Comparison of ENCODE assay signal across 8 cellular contexts in the genomic region with DNA sequence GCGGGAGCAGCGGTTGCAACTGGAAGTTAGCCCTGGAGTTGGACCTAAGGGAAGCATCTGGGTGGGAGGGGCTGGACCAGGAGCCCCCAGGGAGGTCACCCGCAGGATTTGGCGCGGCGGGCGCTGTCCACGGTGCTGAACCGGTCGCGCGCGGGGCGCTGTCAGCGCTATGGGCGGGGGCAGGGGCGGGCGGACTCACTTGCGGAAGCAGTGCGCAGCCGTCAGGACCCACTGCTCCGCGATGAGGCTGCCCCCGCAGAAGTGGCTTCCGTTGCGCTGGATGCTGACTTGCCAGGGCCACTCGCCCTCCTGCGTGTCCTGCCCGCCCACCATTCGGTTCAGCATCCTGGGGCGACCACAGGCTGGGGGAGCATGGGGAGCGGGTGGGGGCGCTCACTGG. TPM values are rescaled to one million over a fixed set of nuclear protein-coding genes. Genes with fewer than 3 reads are reported as not detected.
DNase-seq lines count a peak whose midpoint lies in the region; ATAC-seq lines count a peak whose summit lies in the region.

No MANE protein-coding gene starts in this region.

- POLR2A ChIA-PET in CD8-positive, alpha-beta memory T cell (lab: Charles Lee) = no interaction called here

- H3K9me3 Mint-ChIP-seq in CD8-positive, alpha-beta memory T cell = no peaks in the 10 kb centered on the region
- H3K9me3 Mint-ChIP-seq in activated T-cell treated with anti-CD3 and anti-CD28 coated beads, Interleukin-2, amount 50 U/mL, for 72 hours = no peaks in the 10 kb centered on the region

- no peak overlapping the region for H3K27ac ChIP-seq in CD8-positive, alpha-beta memory T cell (ENCODE audit: low read depth, low read length)

- no peaks in the 10 kb centered on the region for H3K9me3 ChIP-seq in CD8-positive, alpha-beta memory T cell (ENCODE audit: low read length)

- H3K27me3 ChIP-seq in CD8-positive, alpha-beta memory T cell (ENCODE audit: insufficient read depth, low read length, poor library complexity, severe bottlenecking) = no peaks in the 10 kb centered on the region

- H3K36me3 Mint-ChIP-seq in CD8-positive, alpha-beta memory T cell = peaks cover 0 to 2% (median 2%) of the 10 kb centered on the region in 3 donors
- no peaks in the 10 kb centered on the region for H3K36me3 Mint-ChIP-seq in activated T-cell treated with anti-CD3 and anti-CD28 coated beads, Interleukin-2, amount 50 U/mL, for 72 hours (ENCODE audit: insufficient read depth in 2 of 2)

- CTCF ChIA-PET in CD8-positive, alpha-beta memory T cell (lab: Charles Lee) = no interaction called here

- peak; percentile 76 to 89 (median 83) for DNase-seq in CD8-positive, alpha-beta memory T cell
- DNase-seq in NCI-H460 (ENCODE audit: extremely low read depth, low read depth) = peak; percentile 9
- peak; percentile 83 to 87 for DNase-seq in activated T-cell treated with anti-CD3 and anti-CD28 coated beads, Interleukin-2, amount 50 U/mL, for 72 hours
- DNase-seq in glomerular visceral epithelial cell (ENCODE audit: extremely low spot score) = peak; percentile 50
- peak; percentile 27 for DNase-seq in putamen (ENCODE audit: low spot score)
- DNase-seq in NCI-H2107 (lab: John Stamatoyannopoulos, UW) = no peak

- H3K4me3 Mint-ChIP-seq in CD8-positive, alpha-beta memory T cell = peak overlapping the region in 1 of 7 donors; percentile 53
- peak overlapping the region in 1 of 2 donors; percentile 71 for H3K4me3 Mint-ChIP-seq in activated T-cell treated with anti-CD3 and anti-CD28 coated beads, Interleukin-2, amount 50 U/mL, for 72 hours

- no peak overlapping the region for H3K27ac Mint-ChIP-seq in CD8-positive, alpha-beta memory T cell
- H3K27ac Mint-ChIP-seq in activated T-cell treated with anti-CD3 and anti-CD28 coated beads, Interleukin-2, amount 50 U/mL, for 72 hours = no peak overlapping the region

- no peaks in the 10 kb centered on the region for H3K27me3 Mint-ChIP-seq in CD8-positive, alpha-beta memory T cell
- H3K27me3 Mint-ChIP-seq in activated T-cell treated with anti-CD3 and anti-CD28 coated beads, Interleukin-2, amount 50 U/mL, for 72 hours (ENCODE audit: low read depth) = no peaks in the 10 kb centered on the region

- no peak overlapping the region for H3K4me3 ChIP-seq in CD8-positive, alpha-beta memory T cell (ENCODE audit: low read length)

- H3K4me1 ChIP-seq in CD8-positive, alpha-beta memory T cell (ENCODE audit: insufficient read depth, low read length) = no peaks in the 10 kb centered on the region

- ATAC-seq in activated T-cell treated with anti-CD3 and anti-CD28 coated beads, Interleukin-2, amount 50 U/mL, for 72 hours (replicated peaks in 1 of 2) = peak; percentile 82 to 90
- ATAC-seq in HG03095 (IDR thresholded peaks at IDR 0.05; ENCODE audit: unreplicated experiment) = no peak
- no peak for ATAC-seq in GM21737 (IDR thresholded peaks at IDR 0.05; ENCODE audit: unreplicated experiment)

- no peaks in the 10 kb centered on the region for H3K36me3 ChIP-seq in CD8-positive, alpha-beta memory T cell (ENCODE audit: insufficient read depth, low read length)

- peaks cover 0 to 6% (median 4%) of the 10 kb centered on the region in 3 donors for H3K4me1 Mint-ChIP-seq in CD8-positive, alpha-beta memory T cell
- H3K4me1 Mint-ChIP-seq in activated T-cell treated with anti-CD3 and anti-CD28 coated beads, Interleukin-2, amount 50 U/mL, for 72 hours (ENCODE audit: low read depth) = peaks cover 15% of the 10 kb centered on the region

RNA-seq across cellular contexts. Expression of gene PRSS27, which starts 4.5 kb away (rescaled TPM):
- total RNA-seq in CD8-positive, alpha-beta memory T cell = 1 to 10 TPM; 1.3 to 1.6 TPM
- polyA plus RNA-seq in CD8-positive, alpha-beta memory T cell = not detected
- total RNA-seq in NCI-H460 (2014; rRNA removed; shearing (Covaris generic)) = 3.0 and 3.8 TPM in 2 replicates
- polyA plus RNA-seq in NCI-H460 (2014; cell fraction: nucleus; rRNA removed) = 3.7 and 5.7 TPM in 2 replicates
- total RNA-seq in activated T-cell treated with anti-CD3 and anti-CD28 coated beads, Interleukin-2, amount 50 U/mL, for 72 hours = 1 to 10 TPM; 7.6 to 8.8 TPM

RNA-seq across cellular contexts. Expression of gene KCTD5, which starts 33.2 kb away (rescaled TPM):
- total RNA-seq in CD8-positive, alpha-beta memory T cell = 10 to 100 TPM; 49.7 to 50.5 TPM
- 21.2 TPM for polyA plus RNA-seq in CD8-positive, alpha-beta memory T cell
- 35.4 and 36.4 TPM in 2 replicates for total RNA-seq in NCI-H460 (2014; rRNA removed; shearing (Covaris generic))
- 30.9 and 38.5 TPM in 2 replicates for polyA plus RNA-seq in NCI-H460 (2014; cell fraction: nucleus; rRNA removed)
- total RNA-seq in activated T-cell treated with anti-CD3 and anti-CD28 coated beads, Interleukin-2, amount 50 U/mL, for 72 hours = 10 to 100 TPM; 44.8 to 50.2 TPM

RNA-seq across cellular contexts. Expression of gene SRRM2, which starts 36.9 kb away (rescaled TPM):
- total RNA-seq in CD8-positive, alpha-beta memory T cell = 100 to 1,000 TPM; 517 to 529 TPM
- 130 TPM for polyA plus RNA-seq in CD8-positive, alpha-beta memory T cell
- 63.3 and 94.6 TPM in 2 replicates for total RNA-seq in NCI-H460 (2014; rRNA removed; shearing (Covaris generic))
- polyA plus RNA-seq in NCI-H460 (2014; cell fraction: nucleus; rRNA removed) = 156 and 206 TPM in 2 replicates
- total RNA-seq in activated T-cell treated with anti-CD3 and anti-CD28 coated beads, Interleukin-2, amount 50 U/mL, for 72 hours = 100 to 1,000 TPM; 696 to 731 TPM

Comparison
In these comparisons a context has a peak if more than half of its experiments do, and no peak if none do; other contexts are left out.
1. ATAC-seq: peak in activated T-cell treated with anti-CD3 and anti-CD28 coated beads, Interleukin-2, amount 50 U/mL, for 72 hours (2 of 2); none in HG03095 (single experiment) and GM21737 (single experiment).